13 cellular contexts compared by ENCODE assay signal in the genomic region with DNA sequence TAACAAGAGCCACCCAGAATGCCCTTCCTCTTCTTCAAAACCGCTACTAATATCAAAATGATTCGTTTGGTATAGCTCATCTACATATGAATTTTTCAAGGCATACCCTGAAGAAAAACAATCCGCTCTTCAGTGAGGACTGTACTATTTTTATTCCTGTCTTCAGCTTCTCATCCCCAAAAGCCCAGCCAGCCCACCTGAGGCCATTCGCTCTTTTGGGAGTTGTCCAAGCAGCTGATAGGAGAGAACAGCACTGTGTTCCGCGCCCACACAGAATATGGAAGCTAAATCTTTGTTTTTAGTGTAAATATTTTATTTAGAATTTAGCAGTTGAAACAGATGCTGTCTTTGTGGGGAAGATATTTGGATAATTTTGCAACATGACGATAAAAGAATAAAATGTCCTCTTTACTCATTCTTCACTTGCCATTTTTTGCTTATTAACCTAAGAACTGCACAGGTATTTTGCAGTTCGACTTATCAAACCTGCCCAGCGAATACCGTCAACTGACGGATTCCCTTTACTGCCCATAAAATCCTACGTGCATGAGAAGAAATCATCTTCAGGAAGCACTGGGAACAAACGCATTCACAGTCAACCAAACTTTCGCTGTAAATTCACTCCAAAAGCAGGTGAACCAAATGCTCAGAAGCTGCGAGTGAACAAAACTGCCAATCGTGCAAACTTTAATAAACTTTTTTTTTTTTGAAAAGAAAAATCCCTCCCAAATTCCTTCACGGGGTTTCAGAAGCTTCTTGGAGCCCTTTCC. TPM values are rescaled to one million over a fixed set of nuclear protein-coding genes. Genes with fewer than 3 reads are reported as not detected.
DNase-seq lines count a peak whose midpoint lies in the region; ATAC-seq and TF ChIP-seq lines count a peak whose summit lies in the region.
"Had no signal": no experiment of that assay in that cellular context is flagged by ENCODE, and none has a peak within 500 bp of the region (broad histone marks: within the 10 kb centered on the region; RNA-seq: fewer than 3 reads in every experiment).

No MANE protein-coding gene starts in this region.

- H3K27ac Mint-ChIP-seq in H9 (peak overlapping the region in 1 of 3 experiments; percentile 95; a peak in 1 of 7 replicates), immature natural killer cell (no peak overlapping the region)
- H3K27ac Mint-ChIP-seq: activated naive CD8-positive, alpha-beta T cell treated with anti-CD3 and anti-CD28 coated beads, Interleukin-2, amount 10 ng/mL, durations not matched to agents 7 days and 5 days; stimulated activated memory B cell treated with anti-CD40 and anti-IgM and Interleukin-4, amounts not matched to agents 10 μg/mL and 1 μg/mL and 100 μg/mL, for 72 hours had no signal

- no peak overlapping the region for H2BK15ac ChIP-seq in H9 (ENCODE audit: low read depth, low read length)

- H4K8ac ChIP-seq in H9 (replicated peaks; ENCODE audit: insufficient read length, low read depth, low read length): no peak overlapping the region

- no CpG with 5 or more reads among the region's 17 CpGs for WGBS in H9 (ENCODE audit: extremely low coverage, insufficient read length, low lambda C conversion rate)
- 52 to 60% methylated on average over 17 of the region's 17 CpGs for WGBS in body of pancreas, 2 donors

- no peak overlapping the region for H2BK12ac ChIP-seq in H9 (ENCODE audit: insufficient read length, low read depth, low read length)

- H2BK20ac ChIP-seq in H9 (ENCODE audit: low read depth, low read length, poor library complexity, severe bottlenecking): no peak overlapping the region

- peak overlapping the region; percentile 63 for H3K4me2 ChIP-seq in H9 (ENCODE audit: insufficient read depth, insufficient read length, low read length)

- H3K27me3 Mint-ChIP-seq in H9 (ENCODE audit: low read depth) (peaks cover 82% of the 10 kb centered on the region), immature natural killer cell (ENCODE audit: low read depth in 3 of 3) (peaks cover 5 to 42% (median 39%) of the 10 kb centered on the region in 3 donors)

- no peak overlapping the region for H3K23ac ChIP-seq in H9 (ENCODE audit: insufficient read length, low read depth, low read length)

- H3K79me1 ChIP-seq in H9 (ENCODE audit: insufficient read depth, low read depth, low read length, poor library complexity, severe bottlenecking): no peaks in the 10 kb centered on the region

- H3K27me3 ChIP-seq in H9 (ENCODE audit: insufficient read depth, low read length): peaks cover 10% of the 10 kb centered on the region
- no peaks in the 10 kb centered on the region for H3K27me3 ChIP-seq in adipocyte (replicated peaks; ENCODE audit: control insufficient read depth, insufficient read depth, low read length)
- H3K27me3 ChIP-seq in gastrocnemius medialis: no peaks in the 10 kb centered on the region
- peaks cover 0 to 21% of the 10 kb centered on the region in 2 donors for H3K27me3 ChIP-seq in body of pancreas

- no peak overlapping the region for H3K4ac ChIP-seq in H9 (ENCODE audit: low read depth, low read length)

- no peak overlapping the region for H2BK5ac ChIP-seq in H9 (ENCODE audit: insufficient read length, low read length)

- H3K14ac ChIP-seq in H9 (ENCODE audit: insufficient read depth, low read length): no peak overlapping the region

- no peaks in the 10 kb centered on the region for H3K79me2 ChIP-seq in H9 (ENCODE audit: insufficient read depth, low read length)

- H3K4me1 ChIP-seq in H9 (ENCODE audit: insufficient read depth, low read length) (peaks cover 2% of the 10 kb centered on the region; the same call in 1 of the 2 replicates), adipocyte (ENCODE audit: control insufficient read depth, insufficient read depth, low read length) (peaks cover 19% of the 10 kb centered on the region), gastrocnemius medialis (peaks cover 25 to 40% of the 10 kb centered on the region in 2 donors), body of pancreas (peaks cover 23% of the 10 kb centered on the region)

- H3K27ac ChIP-seq in H9 (ENCODE audit: insufficient read length, low read depth, low read length) (no peak overlapping the region), gastrocnemius medialis (peak overlapping the region; percentile 77 to 91 (median 90)), body of pancreas (peak overlapping the region in 2 of 4 donors; percentile 18 to 41)

- H3K9ac ChIP-seq in H9 (ENCODE audit: extremely low read depth, insufficient read length, low read length): no peak overlapping the region
- H3K9ac ChIP-seq in adipocyte (ENCODE audit: low read length): peak overlapping the region; percentile 91

- no peaks in the 10 kb centered on the region; a peak in 1 of 7 replicates for H3K36me3 Mint-ChIP-seq in H9 (ENCODE audit: insufficient read depth in 1 of 3, low read depth in 3 of 3)
- peaks cover 0 to 3% (median 0%) of the 10 kb centered on the region in 3 donors for H3K36me3 Mint-ChIP-seq in immature natural killer cell

- H3K4me3 Mint-ChIP-seq in H9 (peak overlapping the region; percentile 69 to 93), immature natural killer cell (peak overlapping the region; percentile 36 to 87 (median 79))

- H3K9me3 ChIP-seq in H9 (ENCODE audit: control insufficient read depth, low read depth, low read length): no peaks in the 10 kb centered on the region
- H3K9me3 ChIP-seq in adipocyte (ENCODE audit: control insufficient read depth, low read length): no peaks in the 10 kb centered on the region
- H3K9me3 ChIP-seq in gastrocnemius medialis: no peaks in the 10 kb centered on the region
- H3K9me3 ChIP-seq in body of pancreas: no peaks in the 10 kb centered on the region

- H3K4me3 ChIP-seq in adipocyte (ENCODE audit: low read length) (peak overlapping the region; percentile 96), gastrocnemius medialis (peak overlapping the region; percentile 67 to 81 (median 75)), body of pancreas (no peak overlapping the region)

- H4K5ac ChIP-seq in H9 (ENCODE audit: insufficient read length, low read depth, low read length): no peak overlapping the region

- intact Hi-C loops in gastrocnemius medialis (cut with DNase I; ENCODE audit: low total_unique reads): loop anchor here (2.0 to 5.0 kb wide), 2 partner anchors 48 to 1511 kb away; no protein-coding TSS in a partner anchor
- intact Hi-C loops in body of pancreas (cut with DNase I): no loop called here

- H3K9me3 Mint-ChIP-seq in H9 (no peaks in the 10 kb centered on the region; a peak in 1 of 5 replicates), immature natural killer cell (peaks cover 0 to 2% (median 0%) of the 10 kb centered on the region in 6 donors)
- H3K9me3 Mint-ChIP-seq: activated naive CD8-positive, alpha-beta T cell treated with anti-CD3 and anti-CD28 coated beads, Interleukin-2, amount 10 ng/mL, durations not matched to agents 7 days and 5 days; stimulated activated memory B cell treated with anti-CD40 and anti-IgM and Interleukin-4, amounts not matched to agents 10 μg/mL and 1 μg/mL and 100 μg/mL, for 72 hours had no signal

- H3K4me1 Mint-ChIP-seq in H9: peaks cover 12 to 24% of the 10 kb centered on the region in 2 experiments
- H3K4me1 Mint-ChIP-seq in immature natural killer cell: peaks cover 21 to 36% of the 10 kb centered on the region in 2 donors

- H3K23me2 ChIP-seq in H9 (ENCODE audit: insufficient read length, low read depth, low read length, poor library complexity, severe bottlenecking): peaks cover 11% of the 10 kb centered on the region

- no peaks in the 10 kb centered on the region for H3K36me3 ChIP-seq in adipocyte (ENCODE audit: control insufficient read depth, insufficient read depth, low read length, severe bottlenecking)
- no peaks in the 10 kb centered on the region for H3K36me3 ChIP-seq in gastrocnemius medialis
- no peaks in the 10 kb centered on the region for H3K36me3 ChIP-seq in body of pancreas (replicated peaks in 1 of 2; ENCODE audit: insufficient read depth in 1 of 2, low read depth in 2 of 2)

- TF ChIP-seq POLR2A in gastrocnemius medialis (IDR thresholded peaks at IDR 0.05) (no peak), body of pancreas (IDR thresholded peaks at IDR 0.05) (no peak)

- H4K20me1 ChIP-seq in H9 (ENCODE audit: control insufficient read depth, insufficient read depth, insufficient read length): no peaks in the 10 kb centered on the region

- H2AK5ac ChIP-seq in H9 (ENCODE audit: insufficient read length, low read length): no peak overlapping the region

- DNase-seq in H9: no peak
- no peak for DNase-seq in adipocyte (ENCODE audit: low read depth)
- no peak for DNase-seq in immature natural killer cell
- DNase-seq in gastrocnemius medialis: no peak
- DNase-seq in hippocampal formation (lab: John Stamatoyannopoulos, UW): no peak
- DNase-seq in OCI-M2 (lab: John Stamatoyannopoulos, UW; ENCODE audit: unreplicated experiment): no peak
- DNase-seq in body of pancreas: no peak
- DNase-seq: NCI-H1436 had no signal

- H2BK120ac ChIP-seq in H9 (ENCODE audit: low read depth, low read length, poor library complexity, severe bottlenecking): no peak overlapping the region

- ATAC-seq in gastrocnemius medialis (no peak), HG03520 (IDR thresholded peaks at IDR 0.05; ENCODE audit: unreplicated experiment) (no peak), body of pancreas (no peak)
- ATAC-seq: left colon; stimulated activated memory B cell treated with anti-CD40 and anti-IgM and Interleukin-4, amounts not matched to agents 10 μg/mL and 1 μg/mL and 100 μg/mL, for 72 hours had no signal

- H3K56ac ChIP-seq in H9 (ENCODE audit: insufficient read length, low read depth, low read length): no peak overlapping the region

- no peak overlapping the region for H2AFZ ChIP-seq in H9 (ENCODE audit: low read length)

- no peak overlapping the region for H4K91ac ChIP-seq in H9 (ENCODE audit: insufficient read length, low read depth, low read length)

- in situ Hi-C loops in gastrocnemius medialis (cut with MboI; ENCODE audit: low sequenced_read_pairs in 4 of 4): loop anchor here in 1 of 4 donors (25.0 kb wide), 1 partner anchor 361 kb away; no protein-coding TSS in a partner anchor

- no peak overlapping the region for H3T11ph ChIP-seq in H9 (ENCODE audit: low read length)

- TF ChIP-seq CTCF in H9 (conservative IDR thresholded peaks at IDR 0.05): no peak
- no peak for TF ChIP-seq CTCF in gastrocnemius medialis (IDR thresholded peaks at IDR 0.05 in 4 of 5, conservative IDR thresholded peaks at IDR 0.05 in 1 of 5)
- no peak for TF ChIP-seq CTCF in body of pancreas (IDR thresholded peaks at IDR 0.05)

- no peak overlapping the region for H3K18ac ChIP-seq in H9 (ENCODE audit: insufficient read length, low read depth, low read length)

RNA-seq across cellular contexts. Expression of a gene that starts 3.4 kb away (rescaled TPM):
- total RNA-seq in H9 (2021): 1.5 and 3.3 TPM in 2 replicates
- polyA plus RNA-seq in immature natural killer cell: 1 to 10 TPM in 1 of 3 donors, not detected in 2; 1.8 TPM
- 10 to 100 TPM in 1 of 4 donors, 1 to 10 TPM in 3; 3.5 to 15.6 (median 4.7) TPM for total RNA-seq in gastrocnemius medialis
- total RNA-seq in body of pancreas: 10 to 100 TPM in 1 of 2 donors, 1 to 10 TPM in 1; 3.3 to 17.4 TPM
- total RNA-seq: activated naive CD8-positive, alpha-beta T cell treated with anti-CD3 and anti-CD28 coated beads, Interleukin-2, amount 10 ng/mL, durations not matched to agents 7 days and 5 days; T-helper 1 cell treated with Interleukin-12 subunit alpha and Interleukin-12 subunit beta and Interleukin-4 antibody, amounts not matched to agents 30 ng/mL and 1 ng/mL, for 36 hours had no signal

Comparison
In these comparisons a context has a peak if more than half of its experiments do, and no peak if none do; other contexts are left out.
1. H3K4me3 ChIP-seq: peak in adipocyte (single experiment) and gastrocnemius medialis (4 of 4); none in body of pancreas (0 of 2).